In the genomic region with DNA sequence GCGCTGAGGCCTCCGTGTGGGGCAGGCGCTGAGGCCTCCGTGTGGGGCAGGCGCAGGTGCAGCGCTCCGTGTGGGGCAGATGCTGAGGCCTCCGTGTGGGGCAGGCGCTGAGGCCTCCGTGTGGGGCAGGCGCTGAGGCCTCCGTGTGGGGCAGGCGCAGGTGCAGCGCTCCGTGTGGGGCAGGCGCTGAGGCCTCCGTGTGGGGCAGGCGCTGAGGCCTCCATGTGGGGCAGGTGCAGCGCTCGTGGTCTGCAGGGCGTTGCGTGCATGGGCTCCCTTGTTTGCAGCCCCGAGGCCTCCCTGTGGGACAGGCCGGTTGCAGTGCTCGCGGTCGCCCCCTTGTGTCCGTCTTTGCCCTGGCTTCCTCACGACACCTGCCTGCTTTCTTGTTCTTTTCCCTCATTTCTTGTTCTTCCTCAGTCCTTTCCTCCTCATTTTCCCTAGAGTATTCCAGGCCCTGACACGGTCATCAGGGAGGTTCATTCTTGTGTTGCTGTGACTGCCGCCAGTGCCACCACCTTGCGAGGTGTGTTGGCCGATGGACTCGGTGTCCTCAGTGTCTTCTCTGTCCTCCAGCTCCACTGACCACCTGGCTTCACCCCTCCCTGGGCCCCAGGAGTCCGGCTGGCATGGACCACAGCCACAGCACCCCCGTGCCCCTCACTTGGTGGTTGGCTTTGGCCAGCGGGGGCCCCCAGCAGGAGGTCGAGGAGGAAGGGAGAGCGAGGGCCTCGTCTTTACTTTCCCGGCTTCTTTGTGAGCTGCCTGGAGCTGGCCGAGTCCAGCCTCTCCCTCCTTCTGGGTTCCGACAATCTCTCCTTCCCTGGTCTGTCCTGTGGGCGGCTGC, we compare ENCODE assay signal across 8 cellular contexts. TPM values are rescaled to one million over a fixed set of nuclear protein-coding genes. Genes with fewer than 3 reads are reported as not detected.
DNase-seq lines count a peak whose midpoint lies in the region; ATAC-seq and TF ChIP-seq lines count a peak whose summit lies in the region.
"Not testable (repeated sequence)": the region's sequence is repeated elsewhere in the genome, so short reads cannot be mapped to it uniquely, and the experiment has no call there.

No MANE protein-coding gene starts in this region.

- H3K27me3 ChIP-seq in OCI-LY1 (ENCODE audit: insufficient read depth, low read length); breast epithelium; right atrium auricular region; parathyroid adenoma (ENCODE audit: control insufficient read depth, insufficient read depth, low read length): not testable (repeated sequence)

- H3K9me2 ChIP-seq in OCI-LY1 (ENCODE audit: low read depth, low read length) = not testable (repeated sequence)

- H3K36me3 ChIP-seq in OCI-LY1 (ENCODE audit: insufficient read depth, low read length); breast epithelium; right atrium auricular region; parathyroid adenoma (ENCODE audit: control insufficient read depth, insufficient read depth, low read length): not testable (repeated sequence)

- not testable (repeated sequence) for H3F3A ChIP-seq in OCI-LY1 (ENCODE audit: insufficient read depth, low read length)

- TF ChIP-seq CTCF in OCI-LY1 (IDR thresholded peaks at IDR 0.05; ENCODE audit: low read length) (peak; percentile 60), breast epithelium (IDR thresholded peaks at IDR 0.05) (peak in 2 of 3 donors; percentile 47 to 50), right atrium auricular region (IDR thresholded peaks at IDR 0.05) (peak; percentile 73 to 91), parathyroid adenoma (IDR thresholded peaks at IDR 0.05) (peak; percentile 85)

- ATAC-seq in HG02973 (IDR thresholded peaks at IDR 0.05; ENCODE audit: unreplicated experiment) = peak; percentile 55

- H3K9ac ChIP-seq in OCI-LY1 (ENCODE audit: low read length); parathyroid adenoma: not testable (repeated sequence)

- intact Hi-C loops in breast epithelium (cut with DNase I; ENCODE audit: low total_unique reads) = loop anchor here (10.0 kb wide), 1 partner anchor 118 kb away; no protein-coding TSS in a partner anchor

- not testable (repeated sequence) for H3K79me2 ChIP-seq in OCI-LY1 (ENCODE audit: insufficient read depth, low read length); parathyroid adenoma

- H3K4me2 ChIP-seq in OCI-LY1 (ENCODE audit: low read length); parathyroid adenoma (ENCODE audit: low read length): not testable (repeated sequence)

- peak; percentile 69 for DNase-seq in DMS 273 (lab: John Stamatoyannopoulos, UW; ENCODE audit: unreplicated experiment)
- DNase-seq in activated CD4-positive, alpha-beta T cell treated with anti-CD3 and anti-CD28 coated beads, Interleukin-2, amount 50 U/mL, for 48 hours = peak; percentile 86 to 87
- peak in 1 of 2 donors; percentile 56 for DNase-seq in breast epithelium (ENCODE audit: low spot score in 2 of 2)
- DNase-seq in right atrium auricular region (ENCODE audit: low spot score) = peak; percentile 68
- peak; percentile 54 for DNase-seq in stimulated activated naive CD4-positive, alpha-beta T cell treated with Interleukin-2 at 50 U/mL for 16 hours (lab: John Stamatoyannopoulos, UW)

- H3K27ac ChIP-seq in OCI-LY1 (ENCODE audit: low read depth, low read length, poor library complexity, severe bottlenecking); breast epithelium; right atrium auricular region; parathyroid adenoma: not testable (repeated sequence)

- H2AFZ ChIP-seq in OCI-LY1 (ENCODE audit: low read length); parathyroid adenoma: not testable (repeated sequence)

- not testable (repeated sequence) for TF ChIP-seq POLR2A in breast epithelium (IDR thresholded peaks at IDR 0.05)

- H4K20me1 ChIP-seq in OCI-LY1 (ENCODE audit: insufficient read depth, low read length) = not testable (repeated sequence)

- H3K4me3 ChIP-seq in OCI-LY1 (ENCODE audit: low read depth, low read length, poor library complexity, severe bottlenecking); breast epithelium; right atrium auricular region; parathyroid adenoma (ENCODE audit: low read depth, low read length): not testable (repeated sequence)

- H3K4me1 ChIP-seq in OCI-LY1 (ENCODE audit: insufficient read depth, low read length, severe bottlenecking); breast epithelium; right atrium auricular region; parathyroid adenoma: not testable (repeated sequence)

- H3K9me3 ChIP-seq in OCI-LY1 (ENCODE audit: low read length); breast epithelium; right atrium auricular region; parathyroid adenoma (ENCODE audit: control insufficient read depth, low read length): not testable (repeated sequence)

RNA-seq across cellular contexts. Expression of a gene that starts 20.7 kb away (rescaled TPM):
- total RNA-seq in breast epithelium (10 to 100 TPM in 1 of 3 donors, 1 to 10 TPM in 2; 6.2 to 19.3 (median 8.2) TPM), right atrium auricular region (1 to 10 TPM; 2.6 to 4.6 TPM)

RNA-seq across cellular contexts. Expression of a gene that starts 44.3 kb away (rescaled TPM):
- total RNA-seq in breast epithelium (10 to 100 TPM; 10.7 to 15.5 (median 13.4) TPM), right atrium auricular region (1 to 10 TPM; 7.7 to 8.1 TPM)

RNA-seq across cellular contexts. Expression of a gene that starts 44.9 kb away (rescaled TPM):
- total RNA-seq in breast epithelium (10 to 100 TPM in 2 of 3 donors, 1 to 10 TPM in 1; 5.6 to 12.8 (median 11.7) TPM), right atrium auricular region (1 to 10 TPM; 2.6 to 3.7 TPM)
